26 cellular contexts compared by ENCODE assay signal in the genomic region with DNA sequence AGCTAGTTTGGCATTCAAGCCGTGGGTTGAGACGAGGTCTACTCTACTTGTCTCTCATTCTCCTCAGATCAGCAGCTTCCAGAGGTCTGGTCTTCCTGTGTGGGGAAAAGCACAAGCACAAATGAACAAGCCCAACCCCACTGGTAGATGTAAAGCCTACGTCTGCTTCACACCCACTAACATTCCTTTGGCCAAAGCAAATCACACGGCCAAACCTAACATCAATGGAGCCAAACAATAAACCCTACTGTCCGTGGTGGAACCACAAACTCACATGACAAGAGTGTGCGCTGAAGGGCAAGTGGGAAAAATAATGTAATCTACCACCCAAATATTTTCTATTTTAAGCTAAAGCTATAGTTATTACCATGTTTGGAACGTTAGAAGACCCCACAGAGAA.
"Had no signal": no experiment of that assay in that cellular context is flagged by ENCODE, and none has a peak within 500 bp of the region (broad histone marks: within the 10 kb centered on the region; RNA-seq: fewer than 3 reads in every experiment).

No MANE protein-coding gene starts in this region.

- ATAC-seq: activated CD8-positive, alpha-beta memory T cell treated with anti-CD3 and anti-CD28 coated beads, Interleukin-2, amount 10 ng/mL, durations not matched to agents 7 days and 5 days; Panc1; SK-N-SH treated with all-trans-retinoic acid at 6 μM for 48 hours had no signal

- DNase-seq: activated B cell treated with CpG ODN at 0.5 μM for 24 hours; activated CD4-positive, alpha-beta T cell treated with anti-CD3 and anti-CD28 coated beads for 1 hour; activated CD4-positive, alpha-beta T cell treated with anti-CD3 and anti-CD28 coated beads, Interleukin-2, amount 10 ng/mL, durations not matched to agents 24 days and 14 days; activated CD4-positive, alpha-beta T cell treated with anti-CD3 and anti-CD28 coated beads, Interleukin-2, amount 50 U/mL, for 48 hours; activated CD8-positive, alpha-beta memory T cell treated with anti-CD3 and anti-CD28 coated beads, Interleukin-2, amount 10 ng/mL, durations not matched to agents 7 days and 5 days; activated effector memory CD4-positive, alpha-beta T cell treated with Interleukin-2 at 50 U/mL for 16 hours; activated naive CD4-positive, alpha-beta T cell; activated T-cell treated with anti-CD3 and anti-CD28 coated beads, Interleukin-2, amount 50 U/mL, for 24 hours; MM.1S; NCI-H1105; NCI-H1436; NCI-H1694 treated with DMSO at 0.1 percent for 48 hours; NCI-H2029 treated with DMSO at 0.1 percent for 48 hours; NCI-H510A treated with DMSO at 0.1 percent for 48 hours; NCI-H69; NK-92 treated with Interleukin-12 subunit alpha and Interleukin-12 subunit beta, amount 100 ng/mL, for 24 hours; OCI-M1; Right ventricle myocardium superior; SJCRH30; SW 1271 had no signal

- H3K27me3 ChIP-seq: ascending aorta, cardiac muscle cell, SJCRH30 had no signal

- H3K4me3 ChIP-seq: ascending aorta, cardiac muscle cell, SJCRH30 had no signal

- H3K27ac ChIP-seq: ascending aorta, cardiac muscle cell, KMS-11, RWPE1, SJCRH30 had no signal

- H3K4me1 ChIP-seq: SJCRH30 had no signal

- H3K9me3 ChIP-seq: ascending aorta, SJCRH30 had no signal

- H3K36me3 ChIP-seq: ascending aorta, cardiac muscle cell, SJCRH30 had no signal
